21 cellular contexts compared by ENCODE assay signal in the genomic region with DNA sequence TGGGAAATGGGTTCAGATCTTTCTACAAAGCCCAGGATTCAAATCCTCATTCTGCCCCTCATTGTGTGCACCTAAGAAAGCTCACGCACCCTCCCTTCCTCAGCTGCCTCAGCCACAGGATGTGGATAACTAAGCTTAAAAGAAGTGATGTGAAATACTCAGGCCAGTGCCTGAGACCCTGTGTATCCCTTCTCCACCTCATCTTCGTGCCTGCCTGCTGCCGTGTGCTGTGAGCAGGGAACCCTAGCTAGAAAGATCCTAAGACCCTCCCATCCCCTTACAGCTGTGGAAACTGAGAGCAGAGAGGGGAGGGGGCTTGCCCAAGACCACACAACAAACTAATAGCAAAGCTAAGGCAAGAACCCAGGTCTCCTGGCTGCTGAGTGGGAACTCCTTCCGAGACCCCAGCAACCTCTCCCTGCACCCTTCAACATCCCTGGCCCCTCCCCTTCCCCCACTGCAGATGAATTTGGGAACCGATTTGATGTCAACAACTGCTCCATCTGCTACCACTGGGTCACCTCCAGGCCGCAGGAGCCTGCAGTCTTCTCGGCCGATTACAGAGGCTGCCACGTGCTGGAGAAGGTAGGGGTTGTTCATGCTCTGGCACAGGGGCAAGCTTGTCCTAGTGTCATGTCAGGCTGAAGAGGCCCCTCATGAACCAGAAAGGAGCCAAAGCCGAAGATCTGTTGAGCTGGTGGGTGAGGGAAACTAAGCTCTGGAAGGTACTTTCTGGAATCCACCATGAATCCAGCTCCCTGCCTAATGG. TPM values are rescaled to one million over a fixed set of nuclear protein-coding genes. Genes with fewer than 3 reads are reported as not detected.
A peak's percentile ranks its signal among the peaks of the same experiment; 100 is the strongest.
DNase-seq lines count a peak whose midpoint lies in the region; ATAC-seq, FAIRE-seq and TF ChIP-seq lines count a peak whose summit lies in the region.
"Had no signal": no experiment of that assay in that cellular context is flagged by ENCODE, and none has a peak within 500 bp of the region (broad histone marks: within the 10 kb centered on the region; RNA-seq: fewer than 3 reads in every experiment).

No MANE protein-coding gene starts in this region.

- no peaks in the 10 kb centered on the region for H3K9me3 ChIP-seq in left lung

- H3K4me1 ChIP-seq in left lung: peaks cover 0 to 14% of the 10 kb centered on the region in 2 donors

- H3K27ac ChIP-seq in C4-2B (peak overlapping the region; percentile 89; the same call in 1 of the 2 replicates), left lung (no peak overlapping the region)

- H3K4me3 ChIP-seq in left lung: no peak overlapping the region

- DNase-seq in NCI-H82 (lab: John Stamatoyannopoulos, UW) (peak; percentile 11), NCI-H82 treated with DMSO at 0.1 percent for 48 hours (lab: John Stamatoyannopoulos, UW; ENCODE audit: unreplicated experiment) (no peak), posterior vena cava (ENCODE audit: low spot score) (peak; percentile 40), H54 (ENCODE audit: insufficient read length, low spot score) (no peak), GM19238 (ENCODE audit: insufficient read length, low spot score) (no peak), left lung (no peak)
- peak; percentile 46 for DNase-seq in activated CD8-positive, alpha-beta memory T cell treated with anti-CD3 and anti-CD28 coated beads, Interleukin-2, amount 50 U/mL, for 48 hours
- DNase-seq: EL; GOT3; Karpas-422; NCI-H1105 treated with DMSO at 0.1 percent for 48 hours; NCI-H1694 treated with DMSO at 0.1 percent for 48 hours; NCI-H2107; NCI-H526 treated with DMSO at 0.1 percent for 48 hours; NK-92 treated with Interleukin-12 subunit alpha and Interleukin-12 subunit beta, amount 100 ng/mL, for 24 hours; RPMI8226; SIG-M5 had no signal

- no peak for ATAC-seq in left lung

- peaks cover 0 to 7% of the 10 kb centered on the region in 2 donors for H3K27me3 ChIP-seq in left lung

- intact Hi-C loops in posterior vena cava (cut with DNase I): no loop called here
- intact Hi-C loops in left lung (cut with DNase I): no loop called here

- TF ChIP-seq CTCF in C4-2B (conservative IDR thresholded peaks at IDR 0.05) (no peak), left lung (IDR thresholded peaks at IDR 0.05) (no peak)

- no peak for FAIRE-seq in H54 (lab: Jason Lieb, UNC)

- H3K36me3 ChIP-seq in left lung: no peaks in the 10 kb centered on the region

- no peak for TF ChIP-seq POLR2A in H54 (IDR thresholded peaks at IDR 0.05; ENCODE audit: low read depth, low read length)

RNA-seq across cellular contexts. Expression of a gene that starts 1.5 kb away (rescaled TPM):
- total RNA-seq in posterior vena cava (not detected), left lung (not detected)
- total RNA-seq: HT-29, OCI-LY7 had no signal

RNA-seq across cellular contexts. Expression of a gene that starts 13.1 kb away (rescaled TPM):
- total RNA-seq in posterior vena cava (under 1 TPM in 1 of 2 donors, not detected in 1; 0.14 TPM), left lung (under 1 TPM in 1 of 2 donors, not detected in 1; 0.21 TPM)
- total RNA-seq: A172 had no signal

RNA-seq across cellular contexts. Expression of a gene that starts 27.0 kb away (rescaled TPM):
- total RNA-seq in posterior vena cava (10 to 100 TPM; 14.9 to 21.9 TPM), left lung (10 to 100 TPM; 10.2 to 23.1 TPM)

RNA-seq across cellular contexts. Expression of a gene that starts 37.5 kb away (rescaled TPM):
- total RNA-seq in posterior vena cava (10 to 100 TPM; 47.6 to 50.9 TPM), left lung (10 to 100 TPM; 49.1 to 76.8 TPM)

RNA-seq across cellular contexts. Expression of a gene that starts 45.1 kb away (rescaled TPM):
- total RNA-seq in posterior vena cava (100 to 1,000 TPM; 118 to 125 TPM), left lung (100 to 1,000 TPM; 105 to 130 TPM)

Comparison
In these comparisons a context has a peak if more than half of its experiments do, and no peak if none do; other contexts are left out.
1. DNase-seq: peak in NCI-H82 (single experiment), activated CD8-positive, alpha-beta memory T cell treated with anti-CD3 and anti-CD28 coated beads, Interleukin-2, amount 50 U/mL, for 48 hours (single experiment) and posterior vena cava (single experiment); none in NCI-H82 treated with DMSO at 0.1 percent for 48 hours (single experiment), H54 (single experiment), GM19238 (single experiment) and left lung (0 of 2).